In genomic region chr12:113276946-113277500, GRCh38 we compare ENCODE assay signal across 21 cellular contexts. TPM values are rescaled to one million over a fixed set of nuclear protein-coding genes. Genes with fewer than 3 reads are reported as not detected.
DNase-seq lines count a peak whose midpoint lies in the region; ATAC-seq and TF ChIP-seq lines count a peak whose summit lies in the region.
"Had no signal": no experiment of that assay in that cellular context is flagged by ENCODE, and none has a peak within 500 bp of the region (broad histone marks: within the 10 kb centered on the region; RNA-seq: fewer than 3 reads in every experiment).

No MANE protein-coding gene starts in this region.

- H3K9me3 ChIP-seq in SJSA1 (replicated peaks), result no peaks in the 10 kb centered on the region
- no peaks in the 10 kb centered on the region for H3K9me3 ChIP-seq in mucosa of descending colon
- no peaks in the 10 kb centered on the region for H3K9me3 ChIP-seq in upper lobe of right lung
- H3K9me3 ChIP-seq: A549, Caco-2, HAP-1 had no signal

- H3K4me1 Mint-ChIP-seq in activated T-cell treated with anti-CD3 and anti-CD28 coated beads, Interleukin-2, amount 50 U/mL, for 24 hours (ENCODE audit: low read depth), result peaks cover 7% of the 10 kb centered on the region

- intact Hi-C loops in left cardiac atrium (cut with DNase I) (no loop called here), cardiac septum (cut with DNase I) (no loop called here), mucosa of descending colon (cut with DNase I, micrococcal nuclease) (no loop called here), upper lobe of right lung (cut with DNase I) (no loop called here)

- no peaks in the 10 kb centered on the region for H3K27me3 Mint-ChIP-seq in activated T-cell treated with anti-CD3 and anti-CD28 coated beads, Interleukin-2, amount 50 U/mL, for 24 hours
- H3K27me3 Mint-ChIP-seq: CD4-positive, alpha-beta T cell had no signal

- 0 out of 2 replicates have a peak overlapping the region, but pooled peaks have one; percentile 72 for H3K27ac ChIP-seq in SJSA1
- H3K27ac ChIP-seq in upper lobe of right lung, result no peak overlapping the region
- H3K27ac ChIP-seq: A549 had no signal

- H3K4me1 ChIP-seq in SJSA1 (replicated peaks) (peaks cover 37% of the 10 kb centered on the region), mucosa of descending colon (ENCODE audit: low read depth) (no peaks in the 10 kb centered on the region), upper lobe of right lung (peaks cover 14% of the 10 kb centered on the region)
- H3K4me1 ChIP-seq: A549, HAP-1 had no signal

- peaks cover 3% of the 10 kb centered on the region; the same call in 1 of the 2 replicates for H3K36me3 ChIP-seq in SJSA1
- peaks cover 8% of the 10 kb centered on the region for H3K36me3 ChIP-seq in mucosa of descending colon (ENCODE audit: low read depth)
- peaks cover 69% of the 10 kb centered on the region for H3K36me3 ChIP-seq in upper lobe of right lung

- no peak overlapping the region for H3K27ac Mint-ChIP-seq in activated T-cell treated with anti-CD3 and anti-CD28 coated beads, Interleukin-2, amount 50 U/mL, for 24 hours
- H3K27ac Mint-ChIP-seq: CD4-positive, alpha-beta T cell had no signal

- ATAC-seq in left cardiac atrium (no peak), mucosa of descending colon (no peak), upper lobe of right lung (no peak), HG02973 (IDR thresholded peaks at IDR 0.05; ENCODE audit: unreplicated experiment) (no peak)
- ATAC-seq: GM12878 had no signal

- no peak overlapping the region for H3K4me3 Mint-ChIP-seq in activated T-cell treated with anti-CD3 and anti-CD28 coated beads, Interleukin-2, amount 50 U/mL, for 24 hours
- H3K4me3 Mint-ChIP-seq: CD4-positive, alpha-beta T cell had no signal

- DNase-seq in left cardiac atrium (peak; percentile 7), cardiac septum (ENCODE audit: low spot score) (no peak), SJSA1 (ENCODE audit: low read depth in 1 of 2, low spot score in 2 of 2) (no peak), mucosa of descending colon (peak in 2 of 3 donors; percentile 7 to 29), upper lobe of right lung (peak; percentile 40), NCI-H446 (lab: John Stamatoyannopoulos, UW) (no peak)
- no peak for DNase-seq in activated T-cell treated with anti-CD3 and anti-CD28 coated beads, Interleukin-2, amount 50 U/mL, for 24 hours
- DNase-seq: Caco-2; CD4-positive, alpha-beta T cell; DMS153; GF-D8; Kasumi-1; MM.1S; NCI-H1092; NCI-H2081; NCI-H510A treated with DMSO at 0.1 percent for 48 hours; NCI-H774 had no signal

- TF ChIP-seq CTCF in mucosa of descending colon (IDR thresholded peaks at IDR 0.05) (no peak), upper lobe of right lung (IDR thresholded peaks at IDR 0.05) (no peak)

- H3K9me3 Mint-ChIP-seq in activated T-cell treated with anti-CD3 and anti-CD28 coated beads, Interleukin-2, amount 50 U/mL, for 24 hours, result no peaks in the 10 kb centered on the region
- H3K9me3 Mint-ChIP-seq: CD4-positive, alpha-beta T cell had no signal

- no peaks in the 10 kb centered on the region for H3K27me3 ChIP-seq in SJSA1 (replicated peaks)
- H3K27me3 ChIP-seq in upper lobe of right lung, result no peaks in the 10 kb centered on the region

- H3K4me3 ChIP-seq in SJSA1 (no peak overlapping the region), mucosa of descending colon (no peak overlapping the region), upper lobe of right lung (no peak overlapping the region)
- H3K4me3 ChIP-seq: A549, GM12878, HAP-1 had no signal

- peaks cover 78% of the 10 kb centered on the region for H3K36me3 Mint-ChIP-seq in activated T-cell treated with anti-CD3 and anti-CD28 coated beads, Interleukin-2, amount 50 U/mL, for 24 hours (ENCODE audit: low read depth)

RNA-seq across cellular contexts. Expression of gene TPCN1, which starts 55.8 kb away (rescaled TPM):
- total RNA-seq in left cardiac atrium (10 to 100 TPM; 66.1 to 80.6 TPM), cardiac septum (77.1 TPM), mucosa of descending colon (100 to 1,000 TPM in 1 of 3 donors, 10 to 100 TPM in 2; 89.9 to 133 (median 91.3) TPM), upper lobe of right lung (51.9 TPM)
- total RNA-seq in SJSA1 (2014; rRNA removed; shearing (Covaris generic)), result 7.6 and 17.0 TPM in 2 replicates

RNA-seq across cellular contexts. Expression of gene SLC8B1, which starts 57.9 kb away (rescaled TPM):
- total RNA-seq in left cardiac atrium (10 to 100 TPM; 14.0 to 15.2 TPM), cardiac septum (11.0 TPM), mucosa of descending colon (10 to 100 TPM; 40.8 to 65.3 (median 47.2) TPM), upper lobe of right lung (42.8 TPM)
- 9.4 and 27.4 TPM in 2 replicates for total RNA-seq in SJSA1 (2014; rRNA removed; shearing (Covaris generic))

Comparison
In these comparisons a context has a peak if more than half of its experiments do, and no peak if none do; other contexts are left out.
1. DNase-seq: peak in left cardiac atrium (single experiment), mucosa of descending colon (2 of 3) and upper lobe of right lung (single experiment); none in cardiac septum (single experiment), SJSA1 (0 of 2), activated T-cell treated with anti-CD3 and anti-CD28 coated beads, Interleukin-2, amount 50 U/mL, for 24 hours (single experiment) and NCI-H446 (0 of 2).